Comparison of ENCODE assay signal across 10 cellular contexts in the genomic region with DNA sequence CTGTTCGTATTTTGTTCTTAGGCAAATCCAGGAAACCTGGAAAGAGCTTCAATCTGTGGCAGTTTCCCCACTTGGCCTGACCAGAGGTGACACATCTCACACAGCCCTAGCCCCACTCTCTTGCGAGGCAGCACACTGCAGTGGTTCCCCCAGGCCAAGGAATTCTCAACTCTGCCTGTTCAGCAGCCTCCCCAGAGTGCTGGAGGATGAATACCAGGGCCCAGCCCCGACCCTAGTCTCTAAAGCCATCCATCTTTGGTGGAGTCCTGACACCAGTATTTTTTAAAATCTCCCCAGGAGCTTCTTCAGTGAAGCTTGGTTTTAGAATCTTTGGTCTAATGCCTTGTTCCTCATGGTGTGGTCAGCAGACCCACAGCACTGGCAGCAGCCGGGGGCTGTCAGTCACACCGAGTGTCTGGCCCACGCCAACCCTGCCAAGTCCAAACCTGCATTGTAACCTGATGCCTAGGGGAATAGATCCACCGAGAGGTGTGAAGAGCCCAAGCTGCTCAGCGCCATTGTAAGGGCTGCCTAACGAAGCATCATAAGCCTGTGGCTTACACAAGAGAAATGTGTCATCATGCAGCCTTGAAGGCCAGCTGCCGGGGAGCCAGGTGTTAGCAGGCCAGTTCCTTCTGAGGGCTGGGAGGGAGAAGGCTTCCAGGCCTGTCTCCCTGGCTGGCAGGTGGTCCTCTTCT.
A peak's percentile ranks its signal among the peaks of the same experiment; 100 is the strongest.
DNase-seq lines count a peak whose midpoint lies in the region; ATAC-seq and TF ChIP-seq lines count a peak whose summit lies in the region.
"Had no signal": no experiment of that assay in that cellular context is flagged by ENCODE, and none has a peak within 500 bp of the region (broad histone marks: within the 10 kb centered on the region; RNA-seq: fewer than 3 reads in every experiment).

No MANE protein-coding gene starts in this region.

- peaks cover 41% of the 10 kb centered on the region for H3K9me3 ChIP-seq in endodermal cell (ENCODE audit: control insufficient read depth, low read length)
- no peaks in the 10 kb centered on the region for H3K9me3 ChIP-seq in T-helper 17 cell (ENCODE audit: control insufficient read depth, low read length, poor library complexity, severe bottlenecking)
- H3K9me3 ChIP-seq: vagina had no signal

- TF ChIP-seq CTCF in endodermal cell (conservative IDR thresholded peaks at IDR 0.05) = no peak

- peaks cover 12% of the 10 kb centered on the region for H3K4me1 ChIP-seq in endodermal cell (ENCODE audit: control insufficient read depth, insufficient read depth, low read length)
- H3K4me1 ChIP-seq: vagina had no signal

- DNase-seq in MV-4-11 (lab: John Stamatoyannopoulos, UW) (peak; percentile 57), endodermal cell (peak; percentile 80), cerebellar cortex (ENCODE audit: low spot score) (no peak), T-helper 17 cell (no peak), AG20443 (ENCODE audit: low spot score) (no peak), SW 1271 (lab: John Stamatoyannopoulos, UW) (no peak)
- DNase-seq: activated naive CD8-positive, alpha-beta T cell treated with anti-CD3 and anti-CD28 coated beads, Interleukin-2, amount 10 ng/mL, durations not matched to agents 7 days and 5 days had no signal

- H3K27ac Mint-ChIP-seq in endodermal cell = peak overlapping the region; percentile 97
- no peak overlapping the region for H3K27ac Mint-ChIP-seq in T-helper 17 cell
- H3K27ac Mint-ChIP-seq: activated naive CD8-positive, alpha-beta T cell treated with anti-CD3 and anti-CD28 coated beads, Interleukin-2, amount 10 ng/mL, durations not matched to agents 7 days and 5 days had no signal

- H3K27ac ChIP-seq in endodermal cell (ENCODE audit: low read depth, low read length) = no peak overlapping the region
- H3K27ac ChIP-seq: vagina had no signal

- H3K27me3 ChIP-seq in endodermal cell (ENCODE audit: control insufficient read depth, insufficient read depth, low read length, poor library complexity, severe bottlenecking) = no peaks in the 10 kb centered on the region
- H3K27me3 ChIP-seq: vagina had no signal

- ATAC-seq in GM18511 (IDR thresholded peaks at IDR 0.05; ENCODE audit: unreplicated experiment) (peak; percentile 97), GM21786 (IDR thresholded peaks at IDR 0.05; ENCODE audit: unreplicated experiment) (peak; percentile 91), T-helper 17 cell (no peak)

- H3K27me3 Mint-ChIP-seq in endodermal cell (ENCODE audit: insufficient read depth) (no peaks in the 10 kb centered on the region), T-helper 17 cell (no peaks in the 10 kb centered on the region)
- H3K27me3 Mint-ChIP-seq: activated naive CD8-positive, alpha-beta T cell treated with anti-CD3 and anti-CD28 coated beads, Interleukin-2, amount 10 ng/mL, durations not matched to agents 7 days and 5 days had no signal

- H3K36me3 ChIP-seq in endodermal cell (ENCODE audit: control insufficient read depth, insufficient read depth, low read length) = no peaks in the 10 kb centered on the region
- H3K36me3 ChIP-seq: vagina had no signal

- H3K4me1 Mint-ChIP-seq in endodermal cell (peaks cover 50% of the 10 kb centered on the region), T-helper 17 cell (peaks cover 8% of the 10 kb centered on the region)

- H3K36me3 Mint-ChIP-seq in endodermal cell (ENCODE audit: low read depth) = peaks cover 7% of the 10 kb centered on the region
- H3K36me3 Mint-ChIP-seq in T-helper 17 cell (ENCODE audit: low read depth) = peaks cover 4% of the 10 kb centered on the region

- H3K9ac ChIP-seq in endodermal cell (ENCODE audit: extremely low read depth, low read length, poor library complexity, severe bottlenecking) = peak overlapping the region; percentile 65

- H3K9me3 Mint-ChIP-seq in endodermal cell = peaks cover 31% of the 10 kb centered on the region

- H3K4me3 ChIP-seq in endodermal cell (ENCODE audit: low read length) = no peak overlapping the region
- H3K4me3 ChIP-seq: vagina had no signal

- H3K4me3 Mint-ChIP-seq in endodermal cell (no peak overlapping the region), T-helper 17 cell (no peak overlapping the region)
- H3K4me3 Mint-ChIP-seq: activated naive CD8-positive, alpha-beta T cell treated with anti-CD3 and anti-CD28 coated beads, Interleukin-2, amount 10 ng/mL, durations not matched to agents 7 days and 5 days had no signal

- 69 to 72% methylated on average over 9 to 10 of the region's 10 CpGs for WGBS in endodermal cell (ENCODE audit: insufficient coverage in 1 of 2, insufficient read length in 1 of 2), 2 experiments

Comparison
In these comparisons a context has a peak if more than half of its experiments do, and no peak if none do; other contexts are left out.
1. DNase-seq: peak in MV-4-11 (single experiment) and endodermal cell (single experiment); none in cerebellar cortex (single experiment), T-helper 17 cell (0 of 3), AG20443 (single experiment) and SW 1271 (0 of 2).